ENCODE assay signal across 8 cellular contexts in genomic region chr17:45320931-45321461, GRCh38. TPM values are rescaled to one million over a fixed set of nuclear protein-coding genes. Genes with fewer than 3 reads are reported as not detected.
DNase-seq lines count a peak whose midpoint lies in the region; ATAC-seq and TF ChIP-seq lines count a peak whose summit lies in the region.

No MANE protein-coding gene starts in this region.

- intact Hi-C loops in Panc1 (cut with micrococcal nuclease; ENCODE audit: unreplicated experiment) = no loop called here

- TF ChIP-seq CTCF in Panc1 (IDR thresholded peaks at IDR 0.05) (no peak), right atrium auricular region (IDR thresholded peaks at IDR 0.05) (no peak), coronary artery (IDR thresholded peaks at IDR 0.05) (no peak)

- no TSS peak for BruUV-seq in Panc1 (replicated peaks; lab: Mats Ljungman, UMichigan)

- H3K4me3 ChIP-seq in Panc1 (ENCODE audit: low read depth in 2 of 2, low read length in 2 of 2) (no peak overlapping the region), skeletal muscle cell (ENCODE audit: low read depth, low read length) (no peak overlapping the region), right atrium auricular region (no peak overlapping the region), coronary artery (no peak overlapping the region)

- H3K9me3 ChIP-seq in Panc1 (ENCODE audit: control insufficient read depth, insufficient read depth, low read depth, low read length) (no peaks in the 10 kb centered on the region), right atrium auricular region (no peaks in the 10 kb centered on the region)

- in situ Hi-C loops in Panc1 (cut with HindIII; ENCODE audit: low pct_unique_long_range_greater_than_20kb, low sequenced_read_pairs) = no loop called here

- H3K4me1 ChIP-seq in Panc1 (ENCODE audit: control insufficient read depth, insufficient read depth, low read length) (peaks cover 47% of the 10 kb centered on the region), right atrium auricular region (peaks cover 0 to 22% of the 10 kb centered on the region in 2 donors)

- H3K27me3 ChIP-seq in Panc1 (ENCODE audit: control insufficient read depth, insufficient read depth, low read length) = no peaks in the 10 kb centered on the region
- H3K27me3 ChIP-seq in right atrium auricular region = no peaks in the 10 kb centered on the region

- TF ChIP-seq POLR2A in erythroblast (IDR thresholded peaks at IDR 0.05; ENCODE audit: low read length) = no peak

- H3K36me3 ChIP-seq in Panc1 (ENCODE audit: control insufficient read depth, insufficient read depth, low read length) = peaks cover 1% of the 10 kb centered on the region
- no peaks in the 10 kb centered on the region for H3K36me3 ChIP-seq in right atrium auricular region

- H3K27ac ChIP-seq in Panc1 (ENCODE audit: low read length) = peak overlapping the region; percentile 99
- peak overlapping the region in 1 of 2 donors; percentile 19 for H3K27ac ChIP-seq in right atrium auricular region
- peak overlapping the region in 1 of 2 donors; percentile 77 for H3K27ac ChIP-seq in coronary artery

- CTCF ChIA-PET in Panc1 (lab: Charles Lee) = no interaction called here

- peak; percentile 97 for DNase-seq in GM04504 (ENCODE audit: low read depth)
- DNase-seq in Panc1 (ENCODE audit: low read depth, low spot score) = peak; percentile 82
- DNase-seq in erythroblast (lab: John Stamatoyannopoulos, UW) = peak; percentile 25 to 54
- peak; percentile 93 for DNase-seq in skeletal muscle cell (ENCODE audit: low read depth)
- DNase-seq in right atrium auricular region (ENCODE audit: low spot score) = no peak
- no peak for DNase-seq in coronary artery (ENCODE audit: low spot score)
- no peak for DNase-seq in OCI-M2 (lab: John Stamatoyannopoulos, UW; ENCODE audit: unreplicated experiment)

- peak; percentile 56 for ATAC-seq in Panc1
- no peak for ATAC-seq in HG02678 (IDR thresholded peaks at IDR 0.05; ENCODE audit: unreplicated experiment)

- POLR2A ChIA-PET in Panc1 (lab: Charles Lee) = no interaction called here

RNA-seq across cellular contexts. Expression of gene MAP3K14, which starts 4.2 kb away (rescaled TPM):
- total RNA-seq in Panc1 (2021; ENCODE audit: unreplicated experiment) (80.8 TPM), right atrium auricular region (10 to 100 TPM in 1 of 2 donors, 1 to 10 TPM in 1; 8.2 to 10.6 TPM)
- 60.3 TPM for polyA plus RNA-seq in Panc1 (2012; ENCODE audit: insufficient read length)

RNA-seq across cellular contexts. Expression of gene SPATA32, which starts 59.1 kb away (rescaled TPM):
- total RNA-seq in Panc1 (2021; ENCODE audit: unreplicated experiment) = 0.26 TPM
- 0.17 TPM for polyA plus RNA-seq in Panc1 (2012; ENCODE audit: insufficient read length)
- not detected for total RNA-seq in right atrium auricular region

Comparison
In these comparisons a context has a peak if more than half of its experiments do, and no peak if none do; other contexts are left out.
1. DNase-seq: peak in GM04504 (single experiment), Panc1 (single experiment), erythroblast (2 of 2) and skeletal muscle cell (single experiment); none in right atrium auricular region (single experiment), coronary artery (single experiment) and OCI-M2 (single experiment).